16 cellular contexts compared by ENCODE assay signal in genomic region chr1:232486006-232486405, GRCh38.
DNase-seq lines count a peak whose midpoint lies in the region; ATAC-seq, FAIRE-seq and TF ChIP-seq lines count a peak whose summit lies in the region.
"Had no signal": no experiment of that assay in that cellular context is flagged by ENCODE, and none has a peak within 500 bp of the region (broad histone marks: within the 10 kb centered on the region; RNA-seq: fewer than 3 reads in every experiment).

No MANE protein-coding gene starts in this region.

- TF ChIP-seq CTCF in GM12878 (IDR thresholded peaks at IDR 0.05 in 2 of 3, conservative IDR thresholded peaks at IDR 0.05 in 1 of 3; ENCODE audit: control insufficient read depth in 2 of 3, extremely low read depth in 1 of 3, insufficient read depth in 1 of 3, low read depth in 3 of 3, low read length in 3 of 3): no peak
- no peak for TF ChIP-seq CTCF in left ventricle myocardium inferior (IDR thresholded peaks at IDR 0.05; ENCODE audit: borderline replicate concordance)
- no peak for TF ChIP-seq CTCF in sigmoid colon (IDR thresholded peaks at IDR 0.05)
- TF ChIP-seq CTCF in type B pancreatic cell (conservative IDR thresholded peaks at IDR 0.05): no peak

- H3K4me2 ChIP-seq in GM12878 (ENCODE audit: control insufficient read depth, insufficient read depth): no peak overlapping the region

- intact Hi-C loops in GM12878 (cut with micrococcal nuclease; ENCODE audit: unreplicated experiment) (no loop called here), left ventricle myocardium inferior (cut with micrococcal nuclease) (loop anchor here (10.0 kb wide), 1 partner anchor 139 kb away; no protein-coding TSS in a partner anchor), sigmoid colon (cut with DNase I) (no loop called here)

- RAD21 ChIA-PET in GM12878 (lab: Charles Lee; ENCODE audit: unreplicated experiment): no interaction called here

- H4K20me1 ChIP-seq in GM12878 (ENCODE audit: control insufficient read depth, insufficient read depth): no peaks in the 10 kb centered on the region

- H3K27ac Mint-ChIP-seq in type B pancreatic cell: no peak overlapping the region
- H3K27ac Mint-ChIP-seq: activated CD4-positive, alpha-beta T cell treated with anti-CD3 and anti-CD28 coated beads, Interleukin-2, amount 10 ng/mL, durations not matched to agents 7 days and 5 days; endodermal cell; stimulated activated naive CD8-positive, alpha-beta T cell treated with anti-CD3 and anti-CD28 coated beads, Interleukin-15, amount 100 ng/mL, for 72 hours had no signal

- H3K4me1 ChIP-seq in GM12878 (ENCODE audit: control insufficient read depth, insufficient read depth, low read length) (no peaks in the 10 kb centered on the region), left ventricle myocardium inferior (peaks cover 40% of the 10 kb centered on the region), sigmoid colon (peaks cover 0 to 30% (median 25%) of the 10 kb centered on the region in 4 donors)

- H3K36me3 ChIP-seq in GM12878 (ENCODE audit: control insufficient read depth in 2 of 2, insufficient read depth in 2 of 2, low read length in 1 of 2) (no peaks in the 10 kb centered on the region), left ventricle myocardium inferior (peaks cover 30% of the 10 kb centered on the region), sigmoid colon (peaks cover 4 to 49% (median 9%) of the 10 kb centered on the region in 4 donors)

- whole genome bisulfite sequencing in GM12878 (ENCODE audit: insufficient coverage, insufficient replicate concordance, low lambda C conversion rate, missing lambda C conversion rate): 10% methylated on average over 5 of the region's 5 CpGs
- 86 to 91% methylated on average over 5 of the region's 5 CpGs for WGBS in sigmoid colon, 2 donors

- H3K4me1 Mint-ChIP-seq in type B pancreatic cell (ENCODE audit: unreplicated experiment): peaks cover 16% of the 10 kb centered on the region
- H3K4me1 Mint-ChIP-seq: activated CD4-positive, alpha-beta T cell treated with anti-CD3 and anti-CD28 coated beads, Interleukin-2, amount 10 ng/mL, durations not matched to agents 7 days and 5 days; stimulated activated naive CD8-positive, alpha-beta T cell treated with anti-CD3 and anti-CD28 coated beads, Interleukin-15, amount 100 ng/mL, for 72 hours had no signal

- no peaks in the 10 kb centered on the region for H3K27me3 Mint-ChIP-seq in type B pancreatic cell
- H3K27me3 Mint-ChIP-seq: activated CD4-positive, alpha-beta T cell treated with anti-CD3 and anti-CD28 coated beads, Interleukin-2, amount 10 ng/mL, durations not matched to agents 7 days and 5 days; stimulated activated naive CD8-positive, alpha-beta T cell treated with anti-CD3 and anti-CD28 coated beads, Interleukin-15, amount 100 ng/mL, for 72 hours had no signal

- H3K4me3 Mint-ChIP-seq in type B pancreatic cell: no peak overlapping the region
- H3K4me3 Mint-ChIP-seq: activated CD4-positive, alpha-beta T cell treated with anti-CD3 and anti-CD28 coated beads, Interleukin-2, amount 10 ng/mL, durations not matched to agents 7 days and 5 days; endodermal cell; stimulated activated naive CD8-positive, alpha-beta T cell treated with anti-CD3 and anti-CD28 coated beads, Interleukin-15, amount 100 ng/mL, for 72 hours had no signal

- H3K9ac ChIP-seq in GM12878 (ENCODE audit: control insufficient read depth, insufficient read depth, low read length): no peak overlapping the region

- in situ Hi-C loops in GM12878 (cut with MboI): no loop called here

- no peak for TF ChIP-seq EP300 in GM12878 (IDR thresholded peaks at IDR 0.05; ENCODE audit: borderline replicate concordance in 1 of 2, control insufficient read depth in 1 of 2, low read depth in 2 of 2, low read length in 2 of 2)
- TF ChIP-seq EP300 in sigmoid colon (IDR thresholded peaks at IDR 0.05): no peak

- TF ChIP-seq RAD21 in GM12878 (IDR thresholded peaks at IDR 0.05; ENCODE audit: insufficient read depth, low read depth, low read length): no peak

- H3K9me3 Mint-ChIP-seq in type B pancreatic cell: no peaks in the 10 kb centered on the region
- H3K9me3 Mint-ChIP-seq: activated CD4-positive, alpha-beta T cell treated with anti-CD3 and anti-CD28 coated beads, Interleukin-2, amount 10 ng/mL, durations not matched to agents 7 days and 5 days; endodermal cell; stimulated activated naive CD8-positive, alpha-beta T cell treated with anti-CD3 and anti-CD28 coated beads, Interleukin-15, amount 100 ng/mL, for 72 hours had no signal

- TF ChIP-seq POLR2A in GM12878 (IDR thresholded peaks at IDR 0.05; ENCODE audit: low read depth, low read length) (no peak), sigmoid colon (IDR thresholded peaks at IDR 0.05) (no peak)

- CTCF ChIA-PET in GM12878 (lab: Yijun Ruan, JAX): no interaction called here

- no peak overlapping the region for H2AFZ ChIP-seq in GM12878 (ENCODE audit: control insufficient read depth, low read depth, low read length)

- no peak for DNase-seq in HTR-8/SVneo (ENCODE audit: insufficient read length, low spot score)
- no peak for DNase-seq in GM12878 (ENCODE audit: low read depth, low spot score)
- DNase-seq in left ventricle myocardium inferior: no peak
- DNase-seq in sigmoid colon: no peak
- no peak for DNase-seq in nucleus accumbens (lab: John Stamatoyannopoulos, UW)
- no peak for DNase-seq in UCSD-AML1 (lab: John Stamatoyannopoulos, UW; ENCODE audit: unreplicated experiment)
- no peak for DNase-seq in type B pancreatic cell (ENCODE audit: extremely low spot score, unreplicated experiment)
- DNase-seq: activated CD4-positive, alpha-beta T cell treated with anti-CD3 and anti-CD28 coated beads, Interleukin-2, amount 10 ng/mL, durations not matched to agents 7 days and 5 days; AML-193; Calu3; endodermal cell; gastrocnemius medialis; NCI-H1694; stimulated activated CD4-positive, alpha-beta T cell treated with anti-CD3 and anti-CD28 coated beads, Interleukin-2, amount 100 ng/mL, for 24 hours; stimulated activated naive CD8-positive, alpha-beta T cell treated with anti-CD3 and anti-CD28 coated beads, Interleukin-15, amount 100 ng/mL, for 72 hours had no signal

- FAIRE-seq in HTR-8/SVneo (lab: Jason Lieb, UNC): peak; percentile 78
- no peak for FAIRE-seq in GM12878 (lab: Jason Lieb, UNC)
- FAIRE-seq: urothelium cell line had no signal

- H3K27ac ChIP-seq in GM12878 (ENCODE audit: control insufficient read depth, insufficient read depth) (no peak overlapping the region), left ventricle myocardium inferior (replicated peaks) (peak overlapping the region; percentile 76), sigmoid colon (peak overlapping the region in 3 of 4 donors; percentile 28 to 46 (median 31))

- H3K36me3 Mint-ChIP-seq in type B pancreatic cell: peaks cover 43% of the 10 kb centered on the region

- no peaks in the 10 kb centered on the region for H3K79me2 ChIP-seq in GM12878 (ENCODE audit: control insufficient read depth, insufficient read depth, low read length)

- POLR2A ChIA-PET in GM12878 (lab: Charles Lee): no interaction called here

- SMC1A ChIA-PET in GM12878 (lab: Charles Lee; ENCODE audit: uncharacterized antibody, unreplicated experiment): no interaction called here

- H3K27me3 ChIP-seq in GM12878 (replicated peaks in 1 of 2; ENCODE audit: control insufficient read depth in 2 of 2, insufficient read depth in 2 of 2, low read length in 1 of 2): no peaks in the 10 kb centered on the region; a peak in 2 of 4 replicates
- no peaks in the 10 kb centered on the region for H3K27me3 ChIP-seq in left ventricle myocardium inferior (ENCODE audit: low read depth)
- no peaks in the 10 kb centered on the region for H3K27me3 ChIP-seq in sigmoid colon
- H3K27me3 ChIP-seq: gastrocnemius medialis had no signal

- BruUV-seq in GM12878 (replicated peaks; lab: Mats Ljungman, UMichigan): no TSS peak

- no peak for ATAC-seq in GM12878
- ATAC-seq: stimulated activated naive CD8-positive, alpha-beta T cell treated with anti-CD3 and anti-CD28 coated beads, Interleukin-15, amount 100 ng/mL, for 72 hours had no signal

- H3K4me3 ChIP-seq in GM12878 (no peak overlapping the region), left ventricle myocardium inferior (no peak overlapping the region), sigmoid colon (no peak overlapping the region)
- H3K4me3 ChIP-seq: gastrocnemius medialis had no signal

- no peaks in the 10 kb centered on the region for H3K9me3 ChIP-seq in GM12878 (replicated peaks; ENCODE audit: control insufficient read depth, insufficient read depth, low read length)
- H3K9me3 ChIP-seq in left ventricle myocardium inferior (replicated peaks): no peaks in the 10 kb centered on the region
- no peaks in the 10 kb centered on the region for H3K9me3 ChIP-seq in sigmoid colon
- H3K9me3 ChIP-seq: gastrocnemius medialis had no signal

TF ChIP-seq in GM12878, 131 proteins besides CTCF, POLR2A, EP300 and RAD21:
- TF ChIP-seq, protein P1, sequence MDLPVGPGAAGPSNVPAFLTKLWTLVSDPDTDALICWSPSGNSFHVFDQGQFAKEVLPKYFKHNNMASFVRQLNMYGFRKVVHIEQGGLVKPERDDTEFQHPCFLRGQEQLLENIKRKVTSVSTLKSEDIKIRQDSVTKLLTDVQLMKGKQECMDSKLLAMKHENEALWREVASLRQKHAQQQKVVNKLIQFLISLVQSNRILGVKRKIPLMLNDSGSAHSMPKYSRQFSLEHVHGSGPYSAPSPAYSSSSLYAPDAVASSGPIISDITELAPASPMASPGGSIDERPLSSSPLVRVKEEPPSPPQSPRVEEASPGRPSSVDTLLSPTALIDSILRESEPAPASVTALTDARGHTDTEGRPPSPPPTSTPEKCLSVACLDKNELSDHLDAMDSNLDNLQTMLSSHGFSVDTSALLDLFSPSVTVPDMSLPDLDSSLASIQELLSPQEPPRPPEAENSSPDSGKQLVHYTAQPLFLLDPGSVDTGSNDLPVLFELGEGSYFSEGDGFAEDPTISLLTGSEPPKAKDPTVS (IDR thresholded peaks at IDR 0.05; ENCODE audit: low read depth, low read length): no peak
- TF ChIP-seq SPI1 (IDR thresholded peaks at IDR 0.05; ENCODE audit: borderline replicate concordance, insufficient read depth, low read depth, low read length): peak; percentile 19; the same call in 1 of the 2 replicates
TF ChIP-seq in GM12878: peak in this region for 1.
